23 cellular contexts compared by ENCODE assay signal in genomic region chr2:129189617-129190016, GRCh38.
"Had no signal": no experiment of that assay in that cellular context is flagged by ENCODE, and none has a peak within 500 bp of the region (broad histone marks: within the 10 kb centered on the region; RNA-seq: fewer than 3 reads in every experiment).

No MANE protein-coding gene starts in this region.

- FAIRE-seq: endometrium, frontal cortex, small intestine had no signal

- ATAC-seq: activated naive CD8-positive, alpha-beta T cell treated with anti-CD3 and anti-CD28 coated beads, Interleukin-2, amount 50 U/mL, for 24 hours; activated T-cell treated with anti-CD3 and anti-CD28 coated beads, Interleukin-2, amount 50 U/mL, for 72 hours; left lung; stimulated activated memory B cell treated with anti-CD40 and anti-IgM and Interleukin-4, amounts not matched to agents 10 μg/mL and 1 μg/mL and 100 μg/mL, for 72 hours; T-helper 17 cell had no signal

- H3K4me3 Mint-ChIP-seq: activated CD4-positive, alpha-beta memory T cell treated with anti-CD3 and anti-CD28 coated beads for 36 hours; activated naive CD4-positive, alpha-beta T cell treated with anti-CD3 and anti-CD28 coated beads, Interleukin-2, amount 10 ng/mL, durations not matched to agents 7 days and 5 days; activated naive CD8-positive, alpha-beta T cell treated with anti-CD3 and anti-CD28 coated beads, Interleukin-2, amount 50 U/mL, for 24 hours; activated T-cell treated with anti-CD3 and anti-CD28 coated beads, Interleukin-2, amount 50 U/mL, for 72 hours; nephron progenitor cell; stimulated activated memory B cell treated with anti-CD40 and anti-IgM and Interleukin-4, amounts not matched to agents 10 μg/mL and 1 μg/mL and 100 μg/mL, for 72 hours; T-helper 17 cell had no signal

- H3K27ac ChIP-seq: left lung, suprapubic skin, tibial nerve, uterus had no signal

- H3K36me3 Mint-ChIP-seq: activated CD4-positive, alpha-beta memory T cell treated with anti-CD3 and anti-CD28 coated beads for 36 hours; activated naive CD4-positive, alpha-beta T cell treated with anti-CD3 and anti-CD28 coated beads, Interleukin-2, amount 10 ng/mL, durations not matched to agents 7 days and 5 days; stimulated activated memory B cell treated with anti-CD40 and anti-IgM and Interleukin-4, amounts not matched to agents 10 μg/mL and 1 μg/mL and 100 μg/mL, for 72 hours had no signal

- H3K4me1 Mint-ChIP-seq: activated naive CD4-positive, alpha-beta T cell treated with anti-CD3 and anti-CD28 coated beads, Interleukin-2, amount 10 ng/mL, durations not matched to agents 7 days and 5 days; activated naive CD8-positive, alpha-beta T cell treated with anti-CD3 and anti-CD28 coated beads, Interleukin-2, amount 50 U/mL, for 24 hours; stimulated activated memory B cell treated with anti-CD40 and anti-IgM and Interleukin-4, amounts not matched to agents 10 μg/mL and 1 μg/mL and 100 μg/mL, for 72 hours; T-helper 17 cell had no signal

- H3K4me3 ChIP-seq: left lung, stomach, suprapubic skin, tibial nerve, uterus had no signal

- H3K27ac Mint-ChIP-seq: activated CD4-positive, alpha-beta memory T cell treated with anti-CD3 and anti-CD28 coated beads for 36 hours; activated naive CD4-positive, alpha-beta T cell treated with anti-CD3 and anti-CD28 coated beads, Interleukin-2, amount 10 ng/mL, durations not matched to agents 7 days and 5 days; activated naive CD8-positive, alpha-beta T cell treated with anti-CD3 and anti-CD28 coated beads, Interleukin-2, amount 50 U/mL, for 24 hours; activated T-cell treated with anti-CD3 and anti-CD28 coated beads, Interleukin-2, amount 50 U/mL, for 72 hours; stimulated activated memory B cell treated with anti-CD40 and anti-IgM and Interleukin-4, amounts not matched to agents 10 μg/mL and 1 μg/mL and 100 μg/mL, for 72 hours; T-helper 17 cell had no signal

- H3K9me3 Mint-ChIP-seq: activated CD4-positive, alpha-beta memory T cell treated with anti-CD3 and anti-CD28 coated beads for 36 hours; activated naive CD4-positive, alpha-beta T cell treated with anti-CD3 and anti-CD28 coated beads, Interleukin-2, amount 10 ng/mL, durations not matched to agents 7 days and 5 days; activated naive CD8-positive, alpha-beta T cell treated with anti-CD3 and anti-CD28 coated beads, Interleukin-2, amount 50 U/mL, for 24 hours; activated T-cell treated with anti-CD3 and anti-CD28 coated beads, Interleukin-2, amount 50 U/mL, for 72 hours; nephron progenitor cell; stimulated activated memory B cell treated with anti-CD40 and anti-IgM and Interleukin-4, amounts not matched to agents 10 μg/mL and 1 μg/mL and 100 μg/mL, for 72 hours had no signal

- H3K9me3 ChIP-seq: left lung, stomach, suprapubic skin, tibial nerve, uterus had no signal

- H3K4me1 ChIP-seq: left lung, tibial nerve, uterus had no signal

- H3K27me3 Mint-ChIP-seq: activated naive CD4-positive, alpha-beta T cell treated with anti-CD3 and anti-CD28 coated beads, Interleukin-2, amount 10 ng/mL, durations not matched to agents 7 days and 5 days had no signal

- DNase-seq: activated CD4-positive, alpha-beta memory T cell treated with anti-CD3 and anti-CD28 coated beads for 36 hours; activated CD4-positive, alpha-beta T cell treated with anti-CD3 and anti-CD28 coated beads for 48 hours; activated effector memory CD4-positive, alpha-beta T cell treated with anti-CD3 and anti-CD28 coated beads, Interleukin-2, amount 50 U/mL, for 16 hours; activated naive CD4-positive, alpha-beta T cell treated with anti-CD3 and anti-CD28 coated beads, Interleukin-2, amount 10 ng/mL, durations not matched to agents 7 days and 5 days; activated naive CD8-positive, alpha-beta T cell treated with anti-CD3 and anti-CD28 coated beads, Interleukin-2, amount 50 U/mL, for 24 hours; activated T-cell treated with anti-CD3 and anti-CD28 coated beads, Interleukin-2, amount 50 U/mL, for 72 hours; cerebellar nuclear complex; erythroblast; hypothalamus; left lung; nephron progenitor cell; occipital lobe; small intestine; stimulated activated CD4-positive, alpha-beta T cell treated with anti-CD3 and anti-CD28 coated beads, Interleukin-15, amount 100 ng/mL, for 24 hours; stomach; SW 1271; T-helper 17 cell; uterus had no signal

- H3K27me3 ChIP-seq: left lung, stomach, suprapubic skin, tibial nerve, uterus had no signal

- H3K36me3 ChIP-seq: left lung, stomach, suprapubic skin, tibial nerve, uterus had no signal
